13 cellular contexts compared by ENCODE assay signal in genomic region chr11:100545970-100546369, GRCh38.
DNase-seq lines count a peak whose midpoint lies in the region; ATAC-seq and TF ChIP-seq lines count a peak whose summit lies in the region.
"Had no signal": no experiment of that assay in that cellular context is flagged by ENCODE, and none has a peak within 500 bp of the region (broad histone marks: within the 10 kb centered on the region; RNA-seq: fewer than 3 reads in every experiment).

No MANE protein-coding gene starts in this region.

- TF ChIP-seq CTCF in right lobe of liver (IDR thresholded peaks at IDR 0.05) (no peak), Caco-2 (IDR thresholded peaks at IDR 0.05; ENCODE audit: insufficient read depth in 1 of 2, low read depth in 1 of 2, low read length in 1 of 2, severe bottlenecking in 1 of 2, unreplicated experiment in 1 of 2) (no peak)

- H3K27ac Mint-ChIP-seq in Caco-2 (ENCODE audit: unreplicated experiment), result no peak overlapping the region
- H3K27ac Mint-ChIP-seq: CD14-positive monocyte; CD8-positive, alpha-beta T cell; GM23338 had no signal

- H3K27me3 Mint-ChIP-seq in Caco-2 (ENCODE audit: insufficient read depth, unreplicated experiment), result no peaks in the 10 kb centered on the region

- 69% methylated on average over 1 of the region's 1 CpG for WGBS in right lobe of liver (ENCODE audit: insufficient coverage, low coverage, low lambda C conversion rate, missing lambda C conversion rate)

- no peaks in the 10 kb centered on the region for H3K27me3 ChIP-seq in right lobe of liver
- H3K27me3 ChIP-seq in Caco-2 (replicated peaks; ENCODE audit: control insufficient read depth, insufficient read depth, low read length), result no peaks in the 10 kb centered on the region

- DNase-seq in DMS153 (lab: John Stamatoyannopoulos, UW), result peak; percentile 2
- no peak for DNase-seq in DMS153 treated with DMSO at 0.1 percent for 48 hours (lab: John Stamatoyannopoulos, UW; ENCODE audit: unreplicated experiment)
- peak; percentile 67 for DNase-seq in DMS53 (lab: John Stamatoyannopoulos, UW)
- peak; percentile 26 for DNase-seq in NCI-H69 (lab: John Stamatoyannopoulos, UW)
- DNase-seq in right lobe of liver, result no peak
- no peak for DNase-seq in stimulated activated CD4-positive, alpha-beta T cell treated with anti-CD3 and anti-CD28 coated beads, Interleukin-2, amount 100 ng/mL, for 48 hours
- DNase-seq in Caco-2, result no peak
- no peak for DNase-seq in SIG-M5 (lab: John Stamatoyannopoulos, UW)
- DNase-seq: CD8-positive, alpha-beta T cell; H7 had no signal

- peaks cover 8% of the 10 kb centered on the region for H3K4me1 Mint-ChIP-seq in Caco-2 (ENCODE audit: low read depth, unreplicated experiment)
- H3K4me1 Mint-ChIP-seq: CD14-positive monocyte had no signal

- no peak overlapping the region for H3K27ac ChIP-seq in right lobe of liver
- H3K27ac ChIP-seq: 22Rv1 had no signal

- H3K4me3 Mint-ChIP-seq in Caco-2 (ENCODE audit: unreplicated experiment), result no peak overlapping the region
- H3K4me3 Mint-ChIP-seq: CD14-positive monocyte; CD8-positive, alpha-beta T cell; GM23338 had no signal

- peaks cover 8% of the 10 kb centered on the region for H3K9me3 Mint-ChIP-seq in Caco-2 (ENCODE audit: unreplicated experiment)
- H3K9me3 Mint-ChIP-seq: CD8-positive, alpha-beta T cell; GM23338 had no signal

- H3K4me1 ChIP-seq in right lobe of liver (no peaks in the 10 kb centered on the region), Caco-2 (no peaks in the 10 kb centered on the region)

- H3K36me3 ChIP-seq in right lobe of liver (no peaks in the 10 kb centered on the region), Caco-2 (ENCODE audit: control insufficient read depth, insufficient read depth, low read length) (no peaks in the 10 kb centered on the region)

- intact Hi-C loops in right lobe of liver (cut with DNase I), result no loop called here
- intact Hi-C loops in Caco-2 (cut with micrococcal nuclease; ENCODE audit: unreplicated experiment), result no loop called here

- BruUV-seq in Caco-2 (replicated peaks; lab: Mats Ljungman, UMichigan), result no TSS peak

- H3K36me3 Mint-ChIP-seq in Caco-2 (ENCODE audit: insufficient read depth, unreplicated experiment), result no peaks in the 10 kb centered on the region
- H3K36me3 Mint-ChIP-seq: CD14-positive monocyte; CD8-positive, alpha-beta T cell had no signal

- H3K9me3 ChIP-seq in right lobe of liver (no peaks in the 10 kb centered on the region), Caco-2 (no peaks in the 10 kb centered on the region)

- ATAC-seq in right lobe of liver, result peak; percentile 71 to 83 (median 78)
- ATAC-seq: CD8-positive, alpha-beta T cell; GM23338 had no signal

- no peak for TF ChIP-seq POLR2A in right lobe of liver (IDR thresholded peaks at IDR 0.05)

- CTCF ChIA-PET in Caco-2 (lab: Charles Lee), result no interaction called here

- H3K4me3 ChIP-seq in right lobe of liver, result no peak overlapping the region
- no peak overlapping the region for H3K4me3 ChIP-seq in Caco-2 (ENCODE audit: low read depth, low read length)
- H3K4me3 ChIP-seq: GM23338 had no signal

- POLR2A ChIA-PET in Caco-2 (lab: Charles Lee), result no interaction called here

Comparison
In these comparisons a context has a peak if more than half of its experiments do, and no peak if none do; other contexts are left out.
1. DNase-seq: peak in DMS153 (single experiment), DMS53 (single experiment) and NCI-H69 (single experiment); none in DMS153 treated with DMSO at 0.1 percent for 48 hours (single experiment), right lobe of liver (0 of 3), stimulated activated CD4-positive, alpha-beta T cell treated with anti-CD3 and anti-CD28 coated beads, Interleukin-2, amount 100 ng/mL, for 48 hours (0 of 2), Caco-2 (0 of 2) and SIG-M5 (single experiment).